In genomic region chr10:121495719-121496118, GRCh38 we compare ENCODE assay signal across 11 cellular contexts.
"Had no signal": no experiment of that assay in that cellular context is flagged by ENCODE, and none has a peak within 500 bp of the region (broad histone marks: within the 10 kb centered on the region; RNA-seq: fewer than 3 reads in every experiment).

No MANE protein-coding gene starts in this region.

- H3K4me1 ChIP-seq: ascending aorta had no signal

- H3K4me3 Mint-ChIP-seq: activated naive CD4-positive, alpha-beta T cell treated with anti-CD3 and anti-CD28 coated beads for 36 hours; naive B cell; stimulated activated effector memory CD8-positive, alpha-beta T cell treated with anti-CD3 and anti-CD28 coated beads, Interleukin-12 subunit alpha, Interleukin-12 subunit beta, amount 100 ng/mL, for 72 hours had no signal

- H3K27ac ChIP-seq: ascending aorta, ovary, tibial artery had no signal

- H3K4me3 ChIP-seq: ascending aorta, ovary, tibial artery had no signal

- H3K36me3 ChIP-seq: ascending aorta, ovary had no signal

- H3K9me3 ChIP-seq: ascending aorta, ovary, tibial artery had no signal

- DNase-seq: activated CD4-positive, CD25-positive, alpha-beta regulatory T cell treated with anti-CD3 and anti-CD28 coated beads, Interleukin-2, amount 50 U/mL, for 72 hours; activated naive CD4-positive, alpha-beta T cell treated with anti-CD3 and anti-CD28 coated beads for 36 hours; activated T-cell treated with anti-CD3 and anti-CD28 coated beads for 4 hours; erythroblast; naive B cell; ovary; T-helper 9 cell; tibial artery had no signal

- ATAC-seq: stimulated activated effector memory CD8-positive, alpha-beta T cell treated with anti-CD3 and anti-CD28 coated beads, Interleukin-12 subunit alpha, Interleukin-12 subunit beta, amount 100 ng/mL, for 72 hours had no signal

- H3K36me3 Mint-ChIP-seq: naive B cell; stimulated activated effector memory CD8-positive, alpha-beta T cell treated with anti-CD3 and anti-CD28 coated beads, Interleukin-12 subunit alpha, Interleukin-12 subunit beta, amount 100 ng/mL, for 72 hours had no signal

- H3K27ac Mint-ChIP-seq: activated naive CD4-positive, alpha-beta T cell treated with anti-CD3 and anti-CD28 coated beads for 36 hours; activated T-helper 2 cell treated with anti-CD3 and anti-CD28 coated beads, Interferon-gamma antibody, Interleukin-2, Interleukin-4, amounts not matched to agents 10 μg/mL and 5 μg/mL and 100 μg/mL, durations not matched to agents 14 hours and 24 hours and 36 hours; naive B cell; stimulated activated effector memory CD8-positive, alpha-beta T cell treated with anti-CD3 and anti-CD28 coated beads, Interleukin-12 subunit alpha, Interleukin-12 subunit beta, amount 100 ng/mL, for 72 hours had no signal

- H3K27me3 ChIP-seq: ascending aorta, ovary, tibial artery had no signal

- H3K9me3 Mint-ChIP-seq: activated naive CD4-positive, alpha-beta T cell treated with anti-CD3 and anti-CD28 coated beads for 36 hours; activated T-helper 2 cell treated with anti-CD3 and anti-CD28 coated beads, Interferon-gamma antibody, Interleukin-2, Interleukin-4, amounts not matched to agents 10 μg/mL and 5 μg/mL and 100 μg/mL, durations not matched to agents 14 hours and 24 hours and 36 hours; stimulated activated effector memory CD8-positive, alpha-beta T cell treated with anti-CD3 and anti-CD28 coated beads, Interleukin-12 subunit alpha, Interleukin-12 subunit beta, amount 100 ng/mL, for 72 hours had no signal

- H3K4me1 Mint-ChIP-seq: naive B cell; stimulated activated effector memory CD8-positive, alpha-beta T cell treated with anti-CD3 and anti-CD28 coated beads, Interleukin-12 subunit alpha, Interleukin-12 subunit beta, amount 100 ng/mL, for 72 hours had no signal
